19 cellular contexts compared by ENCODE assay signal in genomic region chr4:56305390-56305789, GRCh38.
"Had no signal": no experiment of that assay in that cellular context is flagged by ENCODE, and none has a peak within 500 bp of the region (broad histone marks: within the 10 kb centered on the region; RNA-seq: fewer than 3 reads in every experiment).

No MANE protein-coding gene starts in this region.

- H3K36me3 ChIP-seq: adrenal gland had no signal

- H3K4me1 ChIP-seq: adrenal gland had no signal

- DNase-seq: activated CD4-positive, alpha-beta T cell treated with anti-CD3 and anti-CD28 coated beads for 4 hours; activated CD8-positive, alpha-beta memory T cell treated with anti-CD3 and anti-CD28 coated beads, Interleukin-2, amount 50 U/mL, for 4 hours; activated CD8-positive, alpha-beta T cell treated with anti-CD3 and anti-CD28 coated beads for 36 hours; activated naive CD4-positive, alpha-beta T cell treated with anti-CD3 and anti-CD28 coated beads, Interleukin-2, amount 50 U/mL, for 16 hours; activated naive CD8-positive, alpha-beta T cell treated with anti-CD3 and anti-CD28 coated beads, Interleukin-2, amount 10 ng/mL, durations not matched to agents 7 days and 5 days; activated T-cell treated with anti-CD3 and anti-CD28 coated beads, Interleukin-2, amount 50 U/mL, for 72 hours; adrenal gland; anterior cingulate cortex; Karpas-422; NCI-H1105 treated with DMSO at 0.1 percent for 48 hours; NCI-H146; NCI-H187 treated with DMSO at 0.1 percent for 48 hours; NCI-H2081 treated with DMSO at 0.1 percent for 48 hours; NCI-H446; NCI-H524; Peyer's patch; SHP77 treated with DMSO at 0.1 percent for 48 hours had no signal

- H3K27ac Mint-ChIP-seq: activated CD8-positive, alpha-beta T cell treated with anti-CD3 and anti-CD28 coated beads for 36 hours; activated naive CD8-positive, alpha-beta T cell treated with anti-CD3 and anti-CD28 coated beads, Interleukin-2, amount 10 ng/mL, durations not matched to agents 7 days and 5 days; activated T-cell treated with anti-CD3 and anti-CD28 coated beads, Interleukin-2, amount 50 U/mL, for 72 hours; T-helper 1 cell treated with Interleukin-12 subunit alpha and Interleukin-12 subunit beta and Interleukin-4 antibody, amounts not matched to agents 30 μg/mL and 1 μg/mL, for 36 hours had no signal

- H3K4me3 ChIP-seq: adrenal gland, Peyer's patch had no signal

- H3K4me3 Mint-ChIP-seq: activated CD8-positive, alpha-beta T cell treated with anti-CD3 and anti-CD28 coated beads for 36 hours; activated naive CD8-positive, alpha-beta T cell treated with anti-CD3 and anti-CD28 coated beads, Interleukin-2, amount 10 ng/mL, durations not matched to agents 7 days and 5 days; activated T-cell treated with anti-CD3 and anti-CD28 coated beads, Interleukin-2, amount 50 U/mL, for 72 hours; T-helper 1 cell treated with Interleukin-12 subunit alpha and Interleukin-12 subunit beta and Interleukin-4 antibody, amounts not matched to agents 30 μg/mL and 1 μg/mL, for 36 hours had no signal

- H3K9me3 Mint-ChIP-seq: activated CD8-positive, alpha-beta T cell treated with anti-CD3 and anti-CD28 coated beads for 36 hours; activated naive CD8-positive, alpha-beta T cell treated with anti-CD3 and anti-CD28 coated beads, Interleukin-2, amount 10 ng/mL, durations not matched to agents 7 days and 5 days; activated T-cell treated with anti-CD3 and anti-CD28 coated beads, Interleukin-2, amount 50 U/mL, for 72 hours; T-helper 1 cell treated with Interleukin-12 subunit alpha and Interleukin-12 subunit beta and Interleukin-4 antibody, amounts not matched to agents 30 μg/mL and 1 μg/mL, for 36 hours had no signal

- H3K36me3 Mint-ChIP-seq: activated naive CD8-positive, alpha-beta T cell treated with anti-CD3 and anti-CD28 coated beads, Interleukin-2, amount 10 ng/mL, durations not matched to agents 7 days and 5 days had no signal

- H3K27me3 ChIP-seq: adrenal gland, Peyer's patch had no signal

- H3K27ac ChIP-seq: adrenal gland, Peyer's patch had no signal

- ATAC-seq: activated CD4-positive, CD25-positive, alpha-beta regulatory T cell treated with anti-CD3 and anti-CD28 coated beads, Interleukin-2, amount 50 U/mL, for 24 hours; activated CD8-positive, alpha-beta T cell treated with anti-CD3 and anti-CD28 coated beads for 36 hours; activated T-cell treated with anti-CD3 and anti-CD28 coated beads, Interleukin-2, amount 50 U/mL, for 72 hours had no signal

- H3K9me3 ChIP-seq: adrenal gland, Peyer's patch had no signal
